In genomic region chr5:112724901-112725300, GRCh38 we compare ENCODE assay signal across 27 cellular contexts. TPM values are rescaled to one million over a fixed set of nuclear protein-coding genes. Genes with fewer than 3 reads are reported as not detected.
DNase-seq lines count a peak whose midpoint lies in the region; ATAC-seq, FAIRE-seq and TF ChIP-seq lines count a peak whose summit lies in the region.
"Had no signal": no experiment of that assay in that cellular context is flagged by ENCODE, and none has a peak within 500 bp of the region (broad histone marks: within the 10 kb centered on the region; RNA-seq: fewer than 3 reads in every experiment).

No MANE protein-coding gene starts in this region.

- H4K20me1 ChIP-seq in Karpas-422 (ENCODE audit: insufficient read depth, low read depth, low read length) (peaks cover 11% of the 10 kb centered on the region; the same call in 1 of the 2 replicates), GM12878 (ENCODE audit: control insufficient read depth, insufficient read depth) (no peaks in the 10 kb centered on the region)

- H3K4me2 ChIP-seq in Karpas-422 (ENCODE audit: low read depth, low read length, poor library complexity, severe bottlenecking), result no peak overlapping the region
- H3K4me2 ChIP-seq in GM12878 (ENCODE audit: control insufficient read depth, insufficient read depth), result no peak overlapping the region
- H3K4me2 ChIP-seq: A549, BLaER1 had no signal

- peaks cover 100% of the 10 kb centered on the region for H3K79me2 ChIP-seq in Karpas-422 (ENCODE audit: low read length)
- no peaks in the 10 kb centered on the region; the same call in 1 of the 2 replicates for H3K79me2 ChIP-seq in GM12878 (ENCODE audit: control insufficient read depth, insufficient read depth, low read length)

- H3K36me3 ChIP-seq in Karpas-422 (ENCODE audit: insufficient read depth, low read length), result no peaks in the 10 kb centered on the region
- no peaks in the 10 kb centered on the region for H3K36me3 ChIP-seq in GM12878 (ENCODE audit: control insufficient read depth in 2 of 2, insufficient read depth in 2 of 2, low read length in 1 of 2)
- no peaks in the 10 kb centered on the region for H3K36me3 ChIP-seq in pancreas
- H3K36me3 ChIP-seq: BE2C had no signal

- H3K9me3 ChIP-seq in Karpas-422 (ENCODE audit: low read length) (no peaks in the 10 kb centered on the region), GM12878 (replicated peaks; ENCODE audit: control insufficient read depth, insufficient read depth, low read length) (no peaks in the 10 kb centered on the region; the same call in 2 of the 3 replicates), pancreas (no peaks in the 10 kb centered on the region)
- H3K9me3 ChIP-seq: A549, BE2C had no signal

- CTCF ChIA-PET in GM12878 (lab: Yijun Ruan, JAX), result interaction anchor here (0.5 to 1.5 kb wide), 4 partner anchors 11 to 271 kb away, joined by 3 to 5 read pairs (median 3); no protein-coding TSS in a partner anchor

- H3K4me1 ChIP-seq in Karpas-422 (ENCODE audit: low read length) (peaks cover 78% of the 10 kb centered on the region), GM12878 (ENCODE audit: control insufficient read depth, insufficient read depth, low read length) (no peaks in the 10 kb centered on the region), pancreas (no peaks in the 10 kb centered on the region)
- H3K4me1 ChIP-seq: A549, BE2C had no signal

- intact Hi-C loops in GM12878 (cut with micrococcal nuclease; ENCODE audit: unreplicated experiment), result no loop called here
- intact Hi-C loops in pancreas (cut with DNase I), result no loop called here

- H3K9me3 Mint-ChIP-seq in memory B cell, result no peaks in the 10 kb centered on the region
- H3K9me3 Mint-ChIP-seq: CD4-positive, alpha-beta memory T cell; CD8-positive, alpha-beta memory T cell had no signal

- ATAC-seq in GM12878 (peak; percentile 21; the same call in 1 of the 3 replicates), memory B cell (ENCODE audit: low read depth) (no peak), pancreas (no peak)
- ATAC-seq: A549 had no signal

- H3K4me3 Mint-ChIP-seq in memory B cell, result no peak overlapping the region
- H3K4me3 Mint-ChIP-seq: CD14-positive monocyte; CD4-positive, CD25-positive, alpha-beta regulatory T cell; CD8-positive, alpha-beta memory T cell had no signal

- SMC1A ChIA-PET in GM12878 (lab: Charles Lee; ENCODE audit: uncharacterized antibody, unreplicated experiment), result interaction anchor here (1.0 to 2.1 kb wide), 7 partner anchors 8 to 175 kb away, joined by 3 to 16 read pairs (median 5); partner anchors contain the start of gene APC

- H3K27ac Mint-ChIP-seq in memory B cell, result peak overlapping the region; percentile 10
- H3K27ac Mint-ChIP-seq: CD4-positive, alpha-beta memory T cell had no signal

- peaks cover 44% of the 10 kb centered on the region for H3K4me1 Mint-ChIP-seq in memory B cell

- TF ChIP-seq EP300 in GM12878 (IDR thresholded peaks at IDR 0.05; ENCODE audit: borderline replicate concordance in 1 of 2, control insufficient read depth in 1 of 2, low read depth in 2 of 2, low read length in 2 of 2), result no peak

- no peak for TF ChIP-seq RAD21 in GM12878 (IDR thresholded peaks at IDR 0.05; ENCODE audit: insufficient read depth, low read depth, low read length)

- no peak for TF ChIP-seq POLR2A in GM12891 (IDR thresholded peaks at IDR 0.05; ENCODE audit: low read depth, low read length)
- TF ChIP-seq POLR2A in GM12878 (IDR thresholded peaks at IDR 0.05; ENCODE audit: low read depth, low read length), result no peak

- in situ Hi-C loops in GM12878 (cut with MboI), result no loop called here

- FAIRE-seq in GM12891 (lab: Jason Lieb, UNC) (peak; percentile 66), GM12878 (lab: Jason Lieb, UNC) (no peak), pancreas (lab: Jason Lieb, UNC) (no peak)
- FAIRE-seq: A549, GM12892, GM18507 had no signal

- TF ChIP-seq CTCF in GM12878 (IDR thresholded peaks at IDR 0.05 in 2 of 3, conservative IDR thresholded peaks at IDR 0.05 in 1 of 3; ENCODE audit: control insufficient read depth in 2 of 3, extremely low read depth in 1 of 3, insufficient read depth in 1 of 3, low read depth in 3 of 3, low read length in 3 of 3), result no peak
- no peak for TF ChIP-seq CTCF in pancreas (IDR thresholded peaks at IDR 0.05)

- POLR2A ChIA-PET in GM12878 (lab: Charles Lee), result interaction anchor here (0.7 to 2.0 kb wide), 3 partner anchors 15 to 16 kb away, joined by 3 to 8 read pairs (median 3); no protein-coding TSS in a partner anchor

- 60% methylated on average over 4 of the region's 4 CpGs for WGBS in GM12878 (ENCODE audit: insufficient coverage, insufficient replicate concordance, low lambda C conversion rate, missing lambda C conversion rate)
- WGBS in pancreas, 2 donors, result 81 to 90% methylated on average over 4 of the region's 4 CpGs

- H3K27me3 ChIP-seq in Karpas-422 (ENCODE audit: low read length), result no peaks in the 10 kb centered on the region
- no peaks in the 10 kb centered on the region for H3K27me3 ChIP-seq in GM12878 (replicated peaks in 1 of 2; ENCODE audit: control insufficient read depth in 2 of 2, insufficient read depth in 2 of 2, low read length in 1 of 2)
- H3K27me3 ChIP-seq in pancreas, result no peaks in the 10 kb centered on the region
- H3K27me3 ChIP-seq: BE2C, BLaER1 had no signal

- no peak overlapping the region for H3K9ac ChIP-seq in Karpas-422 (ENCODE audit: low read length)
- no peak overlapping the region for H3K9ac ChIP-seq in GM12878 (ENCODE audit: control insufficient read depth, insufficient read depth, low read length)
- H3K9ac ChIP-seq: BLaER1 had no signal

- no TSS peak for BruUV-seq in GM12878 (replicated peaks; lab: Mats Ljungman, UMichigan)

- H3K9me2 ChIP-seq in Karpas-422 (replicated peaks; ENCODE audit: insufficient read depth, low read length), result no peaks in the 10 kb centered on the region

- no peaks in the 10 kb centered on the region for H3K27me3 Mint-ChIP-seq in memory B cell
- H3K27me3 Mint-ChIP-seq: CD4-positive, alpha-beta memory T cell; CD4-positive, CD25-positive, alpha-beta regulatory T cell; CD8-positive, alpha-beta memory T cell had no signal

- H3K4me3 ChIP-seq in Karpas-422 (ENCODE audit: low read length) (no peak overlapping the region), GM12878 (no peak overlapping the region), pancreas (no peak overlapping the region)
- H3K4me3 ChIP-seq: A549, BLaER1 had no signal

- H2AFZ ChIP-seq in Karpas-422 (ENCODE audit: low read length), result no peak overlapping the region
- H2AFZ ChIP-seq in GM12878 (ENCODE audit: control insufficient read depth, low read depth, low read length), result no peak overlapping the region

- H3K27ac ChIP-seq in Karpas-422 (ENCODE audit: low read length), result 0 out of 2 replicates have a peak overlapping the region, but pooled peaks have one; percentile 5
- no peak overlapping the region for H3K27ac ChIP-seq in GM12878 (ENCODE audit: control insufficient read depth, insufficient read depth)
- H3K27ac ChIP-seq in pancreas, result no peak overlapping the region
- H3K27ac ChIP-seq: 22Rv1, A549, BLaER1 had no signal

- DNase-seq in GM12891 (ENCODE audit: insufficient read length, low spot score) (no peak), Karpas-422 (no peak), GM12878 (ENCODE audit: low read depth, low spot score) (no peak), memory B cell (ENCODE audit: low spot score in 2 of 2) (no peak), GM19240 (ENCODE audit: insufficient read length, low spot score) (no peak), activated gamma-delta T cell treated with Interleukin-2 at 50 U/mL for 16 hours (no peak), pancreas (no peak), AG08396 (ENCODE audit: low spot score) (no peak)
- DNase-seq: BE2C; C1 segment of cervical spinal cord; CD4-positive, alpha-beta memory T cell; CD4-positive, CD25-positive, alpha-beta regulatory T cell; CD8-positive, alpha-beta memory T cell; COR-L47; DMS 273 treated with DMSO at 0.1 percent for 48 hours; DMS153; DMS53; DMS79; DND-41; EL; GDM1 had no signal

- RAD21 ChIA-PET in GM12878 (lab: Charles Lee; ENCODE audit: unreplicated experiment), result interaction anchor here (1.1 to 1.5 kb wide), 4 partner anchors 10 to 39 kb away, joined by 3 to 5 read pairs (median 4); no protein-coding TSS in a partner anchor

- H3K36me3 Mint-ChIP-seq in memory B cell, result peaks cover 10% of the 10 kb centered on the region

TF ChIP-seq in GM12891, 5 proteins besides CTCF, POLR2A, EP300 and RAD21:
- TF ChIP-seq TAF1 (IDR thresholded peaks at IDR 0.05; ENCODE audit: low read depth, low read length) (no peak), POLR2AphosphoS5 (IDR thresholded peaks at IDR 0.05; ENCODE audit: low read depth, low read length) (no peak), SPI1 (IDR thresholded peaks at IDR 0.05; ENCODE audit: low read depth, low read length) (no peak), PAX5 (IDR thresholded peaks at IDR 0.05; ENCODE audit: insufficient read depth, low read length, severe bottlenecking) (no peak), POU2F2 (IDR thresholded peaks at IDR 0.05; ENCODE audit: low read depth, low read length) (no peak)

TF ChIP-seq in GM12878, 131 proteins besides CTCF, POLR2A, EP300 and RAD21:
- TF ChIP-seq BHLHE40 (IDR thresholded peaks at IDR 0.05; ENCODE audit: borderline replicate concordance in 1 of 2, low read depth in 2 of 2, low read length in 1 of 2) (peak; percentile 21 to 70; a peak in 2 of 4 replicates), ZNF24 (IDR thresholded peaks at IDR 0.05) (no peak)

RNA-seq across cellular contexts. Expression of gene APC, which starts 12.8 kb away (rescaled TPM):
- polyA plus RNA-seq in GM12891 (2012; ENCODE audit: low read depth, missing spikeins), result 4.1 TPM
- 76.8 and 103 TPM in 2 replicates for total RNA-seq in Karpas-422 (2014; rRNA removed; shearing (Covaris generic); ENCODE audit: low replicate concordance)
- total RNA-seq in GM12878 (2013; cell fraction: nucleolus; rRNA removed), result 114 and 115 TPM in 2 replicates
- 22.3 and 24.8 TPM in 2 replicates for total RNA-seq in GM12878 (2014; rRNA removed)
- 20.9 and 22.6 TPM in 2 replicates for total RNA-seq in GM12878 (2014; rRNA removed; fragmentation: Illumina TruSeq; extraction: Trizol)
- 22.6 and 23.3 TPM in 2 replicates for total RNA-seq in GM12878 (2021)
- polyA plus RNA-seq in GM12878 (2011; ENCODE audit: low read depth), result 5.1 TPM
- 14.4 and 17.3 TPM in 2 replicates for polyA plus RNA-seq in GM12878 (2011; rRNA removed)
- 9.0 and 9.7 TPM in 2 replicates for polyA plus RNA-seq in GM12878 (2011; cell fraction: cytosol; rRNA removed)
- polyA plus RNA-seq in GM12878 (2011; cell fraction: nucleus; rRNA removed), result 26.4 and 31.7 TPM in 2 replicates
- 5.0 and 5.3 TPM in 2 replicates for polyA plus RNA-seq in GM12878 (2012)
- 12.5 and 14.8 TPM in 2 replicates for polyA plus RNA-seq in GM12878 (2014; fragmentation: Illumina TruSeq; extraction: Trizol)
- 1 to 10 TPM; 3.2 to 7.2 TPM for polyA plus RNA-seq in GM12878 (2014; fragmentation: Nextera tagmentation; extraction: Ambion mirVana)
- polyA plus RNA-seq in GM12878 (2014; rRNA removed), result 8.6 and 12.2 TPM in 2 replicates
- 10 to 100 TPM; 13.3 to 19.6 TPM for polyA plus RNA-seq in GM12878 (2016; fragmentation: Nextera tagmentation; extraction: Ambion mirVana)
- 37.2 and 48.2 TPM in 2 replicates for polyA minus RNA-seq in GM12878 (2011; rRNA and poly(A)+ RNA removed)
- 19.3 and 21.6 TPM in 2 replicates for polyA minus RNA-seq in GM12878 (2011; cell fraction: cytosol; rRNA and poly(A)+ RNA removed)
- 50.3 and 85.1 TPM in 2 replicates for polyA minus RNA-seq in GM12878 (2011; cell fraction: nucleus; rRNA and poly(A)+ RNA removed)
- 10 to 100 TPM; 11.7 to 24.0 (median 16.5) TPM for total RNA-seq in pancreas
- polyA plus RNA-seq in pancreas, result 1 to 10 TPM; 4.2 to 4.3 TPM
